ENCODE assay signal across 19 cellular contexts in genomic region chr10:114064151-114065045, GRCh38. TPM values are rescaled to one million over a fixed set of nuclear protein-coding genes. Genes with fewer than 3 reads are reported as not detected.
DNase-seq lines count a peak whose midpoint lies in the region; ATAC-seq and TF ChIP-seq lines count a peak whose summit lies in the region.
"Had no signal": no experiment of that assay in that cellular context is flagged by ENCODE, and none has a peak within 500 bp of the region (broad histone marks: within the 10 kb centered on the region; RNA-seq: fewer than 3 reads in every experiment).

No MANE protein-coding gene starts in this region.

- no peaks in the 10 kb centered on the region for H3K36me3 ChIP-seq in cardiac muscle cell
- H3K36me3 ChIP-seq in thyroid gland, result no peaks in the 10 kb centered on the region
- H3K36me3 ChIP-seq: suprapubic skin had no signal

- no peak for TF ChIP-seq POLR2A in thyroid gland (IDR thresholded peaks at IDR 0.05)

- peaks cover 30% of the 10 kb centered on the region for H3K4me1 ChIP-seq in cardiac muscle cell (ENCODE audit: low read depth)
- peaks cover 0 to 7% of the 10 kb centered on the region in 2 donors for H3K4me1 ChIP-seq in thyroid gland
- H3K4me1 ChIP-seq: A549, Caco-2 had no signal

- no peak for TF ChIP-seq CTCF in cardiac muscle cell (IDR thresholded peaks at IDR 0.05; ENCODE audit: low read depth, low read length)
- no peak for TF ChIP-seq CTCF in thyroid gland (IDR thresholded peaks at IDR 0.05)

- H3K27ac ChIP-seq in cardiac muscle cell (peak overlapping the region; percentile 44), thyroid gland (no peak overlapping the region)
- H3K27ac ChIP-seq: A549, foreskin keratinocyte, suprapubic skin had no signal

- H3K9me3 ChIP-seq in cardiac muscle cell (ENCODE audit: low read depth) (no peaks in the 10 kb centered on the region), thyroid gland (no peaks in the 10 kb centered on the region)
- H3K9me3 ChIP-seq: A549, Caco-2, suprapubic skin had no signal

- ATAC-seq in activated naive CD8-positive, alpha-beta T cell treated with anti-CD3 and anti-CD28 coated beads, Interleukin-2, amount 50 U/mL, for 24 hours, result no peak
- ATAC-seq in HG02798 (IDR thresholded peaks at IDR 0.05; ENCODE audit: poor library complexity, unreplicated experiment), result no peak
- ATAC-seq: A549, foreskin keratinocyte, SK-N-SH treated with all-trans-retinoic acid at 6 μM for 48 hours, WTC11 had no signal

- H3K27me3 Mint-ChIP-seq in activated naive CD8-positive, alpha-beta T cell treated with anti-CD3 and anti-CD28 coated beads, Interleukin-2, amount 50 U/mL, for 24 hours, result peaks cover 10% of the 10 kb centered on the region

- H3K9me3 Mint-ChIP-seq in activated naive CD8-positive, alpha-beta T cell treated with anti-CD3 and anti-CD28 coated beads, Interleukin-2, amount 50 U/mL, for 24 hours, result no peaks in the 10 kb centered on the region
- H3K9me3 Mint-ChIP-seq: activated CD4-positive, alpha-beta memory T cell treated with anti-CD3 and anti-CD28 coated beads for 36 hours; WTC11 had no signal

- 52 to 64% methylated on average over 6 of the region's 6 CpGs for WGBS in thyroid gland, 2 donors

- peak; percentile 61 for DNase-seq in NOMO-1 treated with DMSO at 0.1 percent for 48 hours (lab: John Stamatoyannopoulos, UW; ENCODE audit: unreplicated experiment)
- no peak for DNase-seq in NOMO-1 treated with dmso at 0.1 percent for 144 hours (lab: John Stamatoyannopoulos, UW; ENCODE audit: unreplicated experiment)
- peak in 1 of 2 donors; percentile 32 for DNase-seq in cardiac muscle cell (ENCODE audit: low read depth in 1 of 2, low spot score in 1 of 2)
- peak; percentile 80 for DNase-seq in mucosa of gallbladder (ENCODE audit: low spot score)
- peak; percentile 61 to 63 for DNase-seq in thyroid gland
- no peak for DNase-seq in activated gamma-delta T cell (lab: John Stamatoyannopoulos, UW)
- no peak for DNase-seq in activated naive CD8-positive, alpha-beta T cell treated with anti-CD3 and anti-CD28 coated beads, Interleukin-2, amount 50 U/mL, for 24 hours
- DNase-seq: activated CD4-positive, alpha-beta memory T cell treated with anti-CD3 and anti-CD28 coated beads for 36 hours; Caco-2; cerebellar nuclear complex; foreskin keratinocyte; NCI-H187; NCI-H2227 treated with DMSO at 0.1 percent for 48 hours had no signal

- intact Hi-C loops in thyroid gland (cut with DNase I), result no loop called here

- H3K27me3 ChIP-seq in cardiac muscle cell (no peaks in the 10 kb centered on the region), thyroid gland (no peaks in the 10 kb centered on the region)
- H3K27me3 ChIP-seq: foreskin keratinocyte, suprapubic skin had no signal

- no peaks in the 10 kb centered on the region for H3K36me3 Mint-ChIP-seq in activated naive CD8-positive, alpha-beta T cell treated with anti-CD3 and anti-CD28 coated beads, Interleukin-2, amount 50 U/mL, for 24 hours (ENCODE audit: low read depth)
- H3K36me3 Mint-ChIP-seq: activated CD4-positive, alpha-beta memory T cell treated with anti-CD3 and anti-CD28 coated beads for 36 hours; WTC11 had no signal

- H3K4me3 Mint-ChIP-seq in activated naive CD8-positive, alpha-beta T cell treated with anti-CD3 and anti-CD28 coated beads, Interleukin-2, amount 50 U/mL, for 24 hours, result no peak overlapping the region
- H3K4me3 Mint-ChIP-seq: activated CD4-positive, alpha-beta memory T cell treated with anti-CD3 and anti-CD28 coated beads for 36 hours; WTC11 had no signal

- H3K27ac Mint-ChIP-seq in activated naive CD8-positive, alpha-beta T cell treated with anti-CD3 and anti-CD28 coated beads, Interleukin-2, amount 50 U/mL, for 24 hours, result no peak overlapping the region
- H3K27ac Mint-ChIP-seq: activated CD4-positive, alpha-beta memory T cell treated with anti-CD3 and anti-CD28 coated beads for 36 hours; WTC11 had no signal

- H3K4me1 Mint-ChIP-seq in activated naive CD8-positive, alpha-beta T cell treated with anti-CD3 and anti-CD28 coated beads, Interleukin-2, amount 50 U/mL, for 24 hours, result peaks cover 20% of the 10 kb centered on the region

- H3K4me3 ChIP-seq in cardiac muscle cell, result no peak overlapping the region
- no peak overlapping the region for H3K4me3 ChIP-seq in thyroid gland (replicated peaks in 1 of 3)
- H3K4me3 ChIP-seq: A549, suprapubic skin had no signal

RNA-seq across cellular contexts. Expression of gene ADRB1, which starts 20.7 kb away (rescaled TPM):
- total RNA-seq in cardiac muscle cell (0.42 and 0.69 TPM in 2 replicates), mucosa of gallbladder (1.7 TPM), thyroid gland (1 to 10 TPM in 2 of 4 donors, under 1 TPM in 2; 0.27 to 1.7 (median 0.95) TPM)
- 0.28 and 1.6 TPM in 2 replicates for polyA plus RNA-seq in cardiac muscle cell
- total RNA-seq: activated CD4-positive, alpha-beta memory T cell treated with anti-CD3 and anti-CD28 coated beads for 36 hours had no signal
- polyA plus RNA-seq: BJ had no signal

Comparison
In these comparisons a context has a peak if more than half of its experiments do, and no peak if none do; other contexts are left out.
1. DNase-seq: peak in NOMO-1 treated with DMSO at 0.1 percent for 48 hours (single experiment), mucosa of gallbladder (single experiment) and thyroid gland (2 of 2); none in NOMO-1 treated with dmso at 0.1 percent for 144 hours (single experiment), activated gamma-delta T cell (single experiment) and activated naive CD8-positive, alpha-beta T cell treated with anti-CD3 and anti-CD28 coated beads, Interleukin-2, amount 50 U/mL, for 24 hours (single experiment).